Comparison of ENCODE assay signal across 8 cellular contexts in the genomic region with DNA sequence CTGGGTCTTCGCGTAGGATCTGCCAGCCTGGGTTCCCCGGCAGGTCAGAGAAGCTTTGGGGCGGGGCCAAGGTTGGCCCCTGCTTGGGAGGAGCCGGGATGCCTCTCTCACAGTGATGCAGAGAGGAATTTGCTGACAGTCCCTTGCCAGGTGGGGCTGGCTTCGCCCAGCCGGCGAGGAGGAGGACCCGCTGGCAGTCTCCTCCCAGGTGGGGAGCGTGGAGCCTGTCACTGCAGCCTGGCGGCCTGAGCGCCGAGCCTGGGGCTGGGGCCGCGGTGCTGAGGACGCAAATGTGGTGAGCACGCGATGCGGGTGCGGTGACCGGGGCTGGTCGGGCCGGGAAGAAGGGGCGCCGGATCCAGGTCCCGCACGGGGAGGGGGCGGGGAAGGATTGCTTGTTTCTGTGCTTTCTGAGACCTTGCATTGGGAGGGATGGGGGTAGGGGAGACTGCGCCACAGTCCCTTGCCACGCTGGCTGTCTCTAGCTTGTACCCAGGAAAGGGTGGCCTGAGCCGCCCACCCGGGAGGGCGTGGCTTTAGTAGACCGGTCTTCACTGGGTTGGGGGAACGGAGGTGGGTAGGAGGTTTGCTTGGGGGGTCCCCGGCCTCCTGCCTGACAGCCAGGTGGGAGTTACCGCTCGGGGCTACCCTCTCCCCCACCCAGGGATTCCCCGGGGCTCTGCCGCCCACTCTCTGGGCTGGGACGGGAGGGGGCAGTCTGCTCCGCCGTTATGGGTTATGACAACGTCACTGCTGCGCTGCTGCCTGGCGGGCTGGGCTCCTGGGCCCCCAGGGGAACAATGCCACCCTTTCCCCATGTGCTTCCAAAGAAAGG. TPM values are rescaled to one million over a fixed set of nuclear protein-coding genes. Genes with fewer than 3 reads are reported as not detected.
A peak's percentile ranks its signal among the peaks of the same experiment; 100 is the strongest.
DNase-seq lines count a peak whose midpoint lies in the region; ATAC-seq and TF ChIP-seq lines count a peak whose summit lies in the region.

A gene with protein sequence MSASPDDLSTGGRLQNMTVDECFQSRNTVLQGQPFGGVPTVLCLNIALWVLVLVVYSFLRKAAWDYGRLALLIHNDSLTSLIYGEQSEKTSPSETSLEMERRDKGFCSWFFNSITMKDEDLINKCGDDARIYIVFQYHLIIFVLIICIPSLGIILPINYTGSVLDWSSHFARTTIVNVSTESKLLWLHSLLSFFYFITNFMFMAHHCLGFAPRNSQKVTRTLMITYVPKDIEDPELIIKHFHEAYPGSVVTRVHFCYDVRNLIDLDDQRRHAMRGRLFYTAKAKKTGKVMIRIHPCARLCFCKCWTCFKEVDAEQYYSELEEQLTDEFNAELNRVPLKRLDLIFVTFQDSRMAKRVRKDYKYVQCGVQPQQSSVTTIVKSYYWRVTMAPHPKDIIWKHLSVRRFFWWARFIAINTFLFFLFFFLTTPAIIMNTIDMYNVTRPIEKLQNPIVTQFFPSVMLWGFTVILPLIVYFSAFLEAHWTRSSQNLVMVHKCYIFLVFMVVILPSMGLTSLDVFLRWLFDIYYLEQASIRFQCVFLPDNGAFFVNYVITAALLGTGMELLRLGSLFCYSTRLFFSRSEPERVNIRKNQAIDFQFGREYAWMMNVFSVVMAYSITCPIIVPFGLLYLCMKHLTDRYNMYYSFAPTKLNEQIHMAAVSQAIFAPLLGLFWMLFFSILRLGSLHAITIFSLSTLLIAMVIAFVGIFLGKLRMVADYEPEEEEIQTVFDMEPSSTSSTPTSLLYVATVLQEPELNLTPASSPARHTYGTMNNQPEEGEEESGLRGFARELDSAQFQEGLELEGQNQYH (plus strand): TSS at position 196 of the 835 bp plus-strand sequence. CDS start 37,016 bp downstream, outside the sequence.

- no peaks in the 10 kb centered on the region for H4K20me1 ChIP-seq in DOHH2 (ENCODE audit: control insufficient read depth, insufficient read depth, low read depth, low read length)

- no peaks in the 10 kb centered on the region for H3K79me1 ChIP-seq in mesendoderm (ENCODE audit: low read length)

- peak; percentile 40 for TF ChIP-seq CTCF in DOHH2 (IDR thresholded peaks at IDR 0.05; ENCODE audit: low read depth, low read length, poor library complexity, severe bottlenecking)
- TF ChIP-seq CTCF in colonic mucosa (IDR thresholded peaks at IDR 0.05), result no peak

- H3K4me1 ChIP-seq in DOHH2 (ENCODE audit: control insufficient read depth, low read length), result peaks cover 44% of the 10 kb centered on the region
- peaks cover 5% of the 10 kb centered on the region for H3K4me1 ChIP-seq in colonic mucosa
- peaks cover 5% of the 10 kb centered on the region for H3K4me1 ChIP-seq in mesendoderm (ENCODE audit: control insufficient read depth, low read depth, low read length)

- 0 out of 2 replicates have a peak, but pooled peaks cover 2% of the 10 kb centered on the region for H3F3A ChIP-seq in DOHH2 (ENCODE audit: control insufficient read depth, insufficient read depth)

- H3K4me2 ChIP-seq in DOHH2 (ENCODE audit: low read length) (peak within 1 kb of the TSS; percentile 81), mesendoderm (ENCODE audit: low read length) (peak within 1 kb of the TSS; percentile 80)

- WGBS in mesendoderm (ENCODE audit: extremely low coverage, insufficient coverage, low lambda C conversion rate), result no CpG with 5 or more reads among the region's 46 CpGs

- H3K27me3 ChIP-seq in DOHH2 (ENCODE audit: control insufficient read depth, low read length), result no peaks in the 10 kb centered on the region
- H3K27me3 ChIP-seq in colonic mucosa, result peaks cover 6% of the 10 kb centered on the region
- H3K27me3 ChIP-seq in mesendoderm (ENCODE audit: insufficient read depth, low read length, poor library complexity), result no peaks in the 10 kb centered on the region

- H3K9me3 ChIP-seq in DOHH2 (ENCODE audit: control insufficient read depth, insufficient read depth, low read length), result no peaks in the 10 kb centered on the region
- no peaks in the 10 kb centered on the region for H3K9me3 ChIP-seq in colonic mucosa

- DNase-seq in NCI-H2227 treated with DMSO at 0.1 percent for 48 hours (lab: John Stamatoyannopoulos, UW), result peak; percentile 88
- DNase-seq in activated CD4-positive, alpha-beta T cell treated with anti-CD3 and anti-CD28 coated beads for 48 hours, result peak; percentile 81
- DNase-seq in colonic mucosa, result peak; percentile 66
- DNase-seq in mesendoderm, result peak; percentile 98
- DNase-seq in stimulated activated CD8-positive, alpha-beta memory T cell treated with anti-CD3 and anti-CD28 coated beads, Interleukin-4, amount 100 ng/mL, for 48 hours, result peak; percentile 79
- DNase-seq in putamen (ENCODE audit: low spot score), result no peak

- no peak within 1 kb of the TSS for H3K23ac ChIP-seq in mesendoderm (ENCODE audit: low read length)

- no peak within 1 kb of the TSS for H3K18ac ChIP-seq in mesendoderm (ENCODE audit: low read length)

- H3K36me3 ChIP-seq in DOHH2 (ENCODE audit: control insufficient read depth, low read length), result no peaks in the 10 kb centered on the region
- no peaks in the 10 kb centered on the region for H3K36me3 ChIP-seq in colonic mucosa
- H3K36me3 ChIP-seq in mesendoderm (ENCODE audit: control insufficient read depth, insufficient read depth, low read length), result no peaks in the 10 kb centered on the region

- no peak within 1 kb of the TSS for H3K4ac ChIP-seq in mesendoderm (ENCODE audit: low read depth, low read length)

- no peak within 1 kb of the TSS for H4K5ac ChIP-seq in mesendoderm (ENCODE audit: low read length)

- H3K9ac ChIP-seq in colonic mucosa (ENCODE audit: low read depth in 2 of 2, low read length in 2 of 2) (peak within 1 kb of the TSS; percentile 66 to 68), mesendoderm (ENCODE audit: low read length) (peak within 1 kb of the TSS; percentile 61)

- H2BK120ac ChIP-seq in mesendoderm (ENCODE audit: low read depth, low read length), result no peak within 1 kb of the TSS

- H2AK5ac ChIP-seq in mesendoderm (ENCODE audit: low read length), result no peak within 1 kb of the TSS

- H2BK5ac ChIP-seq in mesendoderm (ENCODE audit: low read length), result no peak within 1 kb of the TSS

- peak; percentile 83 for ATAC-seq in HG02884 (IDR thresholded peaks at IDR 0.05; ENCODE audit: unreplicated experiment)

- H3K9me2 ChIP-seq in DOHH2 (replicated peaks; ENCODE audit: control insufficient read depth, low read length), result no peaks in the 10 kb centered on the region

- H3K27ac ChIP-seq in DOHH2 (ENCODE audit: low read depth, low read length) (no peak within 1 kb of the TSS), colonic mucosa (no peak within 1 kb of the TSS), mesendoderm (ENCODE audit: low read depth, low read length) (no peak within 1 kb of the TSS)

- H2BK15ac ChIP-seq in mesendoderm (replicated peaks; ENCODE audit: low read depth), result no peak within 1 kb of the TSS

- peak within 1 kb of the TSS; percentile 87 for H3K56ac ChIP-seq in mesendoderm (ENCODE audit: low read length)

- H4K8ac ChIP-seq in mesendoderm (ENCODE audit: low read depth, low read length), result no peak within 1 kb of the TSS

- H3K79me2 ChIP-seq in DOHH2 (ENCODE audit: control insufficient read depth, low read length), result no peaks in the 10 kb centered on the region
- no peaks in the 10 kb centered on the region for H3K79me2 ChIP-seq in mesendoderm (ENCODE audit: control insufficient read depth, insufficient read depth, low read length)

- H3K4me3 ChIP-seq in DOHH2 (ENCODE audit: low read length), result peak within 1 kb of the TSS; percentile 81
- H3K4me3 ChIP-seq in colonic mucosa, result peak within 1 kb of the TSS; percentile 47
- peak within 1 kb of the TSS; percentile 67 for H3K4me3 ChIP-seq in mesendoderm (ENCODE audit: low read length)

- intact Hi-C loops in colonic mucosa (cut with DNase I), result no loop called here

RNA-seq across cellular contexts. Expression of the gene that starts here (rescaled TPM):
- total RNA-seq in colonic mucosa, result 10 to 100 TPM in 1 of 2 donors, 1 to 10 TPM in 1; 5.9 to 13.2 TPM
- polyA plus RNA-seq in mesendoderm (2013, experiment 1 of 2), result 2.3 TPM
- 2.1 TPM for polyA plus RNA-seq in mesendoderm (2013, experiment 2 of 2)
